19 cellular contexts compared by ENCODE assay signal in genomic region chr3:21876742-21877141, GRCh38.
DNase-seq lines count a peak whose midpoint lies in the region; ATAC-seq and TF ChIP-seq lines count a peak whose summit lies in the region.
"Had no signal": no experiment of that assay in that cellular context is flagged by ENCODE, and none has a peak within 500 bp of the region (broad histone marks: within the 10 kb centered on the region; RNA-seq: fewer than 3 reads in every experiment).

No MANE protein-coding gene starts in this region.

- ATAC-seq in HG02571 (IDR thresholded peaks at IDR 0.05; ENCODE audit: unreplicated experiment) = no peak
- ATAC-seq: A549, GM12878, HepG2 had no signal

- intact Hi-C loops in esophagus muscularis mucosa (cut with DNase I) (no loop called here), MCF 10A (cut with micrococcal nuclease) (no loop called here)

- TF ChIP-seq CTCF in esophagus muscularis mucosa (IDR thresholded peaks at IDR 0.05) (no peak), neural progenitor cell (IDR thresholded peaks at IDR 0.05) (no peak), MCF 10A (IDR thresholded peaks at IDR 0.05; ENCODE audit: unreplicated experiment) (no peak)

- H3K79me2 ChIP-seq in neural progenitor cell (ENCODE audit: low read depth) = no peaks in the 10 kb centered on the region

- H3K27me3 ChIP-seq in esophagus muscularis mucosa (no peaks in the 10 kb centered on the region), neural progenitor cell (no peaks in the 10 kb centered on the region)

- WGBS in esophagus muscularis mucosa = 78% methylated on average over 1 of the region's 1 CpG

- peaks cover 5% of the 10 kb centered on the region for H3K9me3 Mint-ChIP-seq in neural progenitor cell
- no peaks in the 10 kb centered on the region for H3K9me3 Mint-ChIP-seq in MCF 10A (ENCODE audit: unreplicated experiment)

- no peak overlapping the region for H2AFZ ChIP-seq in neural progenitor cell (replicated peaks)

- no peak for TF ChIP-seq EP300 in esophagus muscularis mucosa (IDR thresholded peaks at IDR 0.05)

- peaks cover 0 to 23% (median 13%) of the 10 kb centered on the region in 4 donors for H3K4me1 ChIP-seq in esophagus muscularis mucosa
- peaks cover 11% of the 10 kb centered on the region for H3K4me1 ChIP-seq in neural progenitor cell
- H3K4me1 ChIP-seq: A549 had no signal

- H3K36me3 Mint-ChIP-seq in neural progenitor cell (no peaks in the 10 kb centered on the region), MCF 10A (ENCODE audit: insufficient read depth, unreplicated experiment) (no peaks in the 10 kb centered on the region)
- H3K36me3 Mint-ChIP-seq: IgD-negative memory B cell had no signal

- H3K27me3 Mint-ChIP-seq in neural progenitor cell (ENCODE audit: insufficient read depth, low read depth) (no peaks in the 10 kb centered on the region), MCF 10A (ENCODE audit: insufficient read depth, unreplicated experiment) (no peaks in the 10 kb centered on the region)
- H3K27me3 Mint-ChIP-seq: CD4-positive, alpha-beta T cell; IgD-negative memory B cell had no signal

- H3K9me3 ChIP-seq in esophagus muscularis mucosa = peaks cover 0 to 9% (median 0%) of the 10 kb centered on the region in 4 donors
- peaks cover 9% of the 10 kb centered on the region for H3K9me3 ChIP-seq in neural progenitor cell (ENCODE audit: low read depth)
- H3K9me3 ChIP-seq: A549 had no signal

- DNase-seq in NCI-H82 (lab: John Stamatoyannopoulos, UW) (peak; percentile 13), NCI-H82 treated with DMSO at 0.1 percent for 48 hours (lab: John Stamatoyannopoulos, UW; ENCODE audit: unreplicated experiment) (no peak), esophagus muscularis mucosa (ENCODE audit: extremely low spot score) (no peak), neural progenitor cell (ENCODE audit: low spot score) (peak; percentile 41), NCI-H748 (lab: John Stamatoyannopoulos, UW; ENCODE audit: unreplicated experiment) (no peak), retina (no peak), MCF 10A (ENCODE audit: unreplicated experiment) (no peak)
- DNase-seq: AML-193; CD4-positive, alpha-beta T cell; DMS79; GDM1; HCEC 1CT had no signal

- H3K4me3 Mint-ChIP-seq in neural progenitor cell (no peak overlapping the region), MCF 10A (ENCODE audit: unreplicated experiment) (no peak overlapping the region)
- H3K4me3 Mint-ChIP-seq: CD4-positive, alpha-beta T cell; IgD-negative memory B cell had no signal

- H3K4me2 ChIP-seq in neural progenitor cell = peak overlapping the region; percentile 43
- H3K4me2 ChIP-seq: A549 had no signal

- POLR2A ChIA-PET in MCF 10A (lab: Yijun Ruan, JAX) = no interaction called here

- no peak overlapping the region for H3K27ac Mint-ChIP-seq in neural progenitor cell
- H3K27ac Mint-ChIP-seq in MCF 10A (ENCODE audit: low read depth, unreplicated experiment) = no peak overlapping the region
- H3K27ac Mint-ChIP-seq: CD4-positive, alpha-beta T cell; IgD-negative memory B cell had no signal

- no peak overlapping the region for H3K9ac ChIP-seq in neural progenitor cell

- peaks cover 9% of the 10 kb centered on the region for H3F3A ChIP-seq in neural progenitor cell (ENCODE audit: low read depth)

- H3K4me3 ChIP-seq in esophagus muscularis mucosa = no peak overlapping the region
- no peak overlapping the region for H3K4me3 ChIP-seq in neural progenitor cell
- H3K4me3 ChIP-seq: A549, GM12878 had no signal

- no peak for TF ChIP-seq POLR2A in esophagus muscularis mucosa (IDR thresholded peaks at IDR 0.05; ENCODE audit: low read depth)

- BruUV-seq in MCF 10A (replicated peaks; lab: Mats Ljungman, UMichigan) = no TSS peak

- CTCF ChIA-PET in MCF 10A (lab: Yijun Ruan, JAX) = interaction anchor here (0.7 kb wide), 1 partner anchor 1546 kb away, joined by 3 read pairs; no protein-coding TSS in a partner anchor

- peak overlapping the region; percentile 8 to 52 (median 35) for H3K27ac ChIP-seq in esophagus muscularis mucosa (replicated peaks in 1 of 4)
- peak overlapping the region; percentile 77 for H3K27ac ChIP-seq in neural progenitor cell
- H3K27ac ChIP-seq: 22Rv1, A549, C4-2B had no signal

- H3K4me1 Mint-ChIP-seq in neural progenitor cell (no peaks in the 10 kb centered on the region), MCF 10A (ENCODE audit: insufficient read depth, unreplicated experiment) (no peaks in the 10 kb centered on the region)
- H3K4me1 Mint-ChIP-seq: IgD-negative memory B cell had no signal

- H4K20me1 ChIP-seq in neural progenitor cell (ENCODE audit: low read depth) = no peaks in the 10 kb centered on the region

- H3K36me3 ChIP-seq in esophagus muscularis mucosa = no peaks in the 10 kb centered on the region
- no peaks in the 10 kb centered on the region for H3K36me3 ChIP-seq in neural progenitor cell

Comparison
In these comparisons a context has a peak if more than half of its experiments do, and no peak if none do; other contexts are left out.
1. DNase-seq: peak in NCI-H82 (single experiment) and neural progenitor cell (single experiment); none in NCI-H82 treated with DMSO at 0.1 percent for 48 hours (single experiment), esophagus muscularis mucosa (single experiment), NCI-H748 (single experiment), retina (single experiment) and MCF 10A (single experiment).